Comparison of ENCODE assay signal across 8 cellular contexts in the genomic region with DNA sequence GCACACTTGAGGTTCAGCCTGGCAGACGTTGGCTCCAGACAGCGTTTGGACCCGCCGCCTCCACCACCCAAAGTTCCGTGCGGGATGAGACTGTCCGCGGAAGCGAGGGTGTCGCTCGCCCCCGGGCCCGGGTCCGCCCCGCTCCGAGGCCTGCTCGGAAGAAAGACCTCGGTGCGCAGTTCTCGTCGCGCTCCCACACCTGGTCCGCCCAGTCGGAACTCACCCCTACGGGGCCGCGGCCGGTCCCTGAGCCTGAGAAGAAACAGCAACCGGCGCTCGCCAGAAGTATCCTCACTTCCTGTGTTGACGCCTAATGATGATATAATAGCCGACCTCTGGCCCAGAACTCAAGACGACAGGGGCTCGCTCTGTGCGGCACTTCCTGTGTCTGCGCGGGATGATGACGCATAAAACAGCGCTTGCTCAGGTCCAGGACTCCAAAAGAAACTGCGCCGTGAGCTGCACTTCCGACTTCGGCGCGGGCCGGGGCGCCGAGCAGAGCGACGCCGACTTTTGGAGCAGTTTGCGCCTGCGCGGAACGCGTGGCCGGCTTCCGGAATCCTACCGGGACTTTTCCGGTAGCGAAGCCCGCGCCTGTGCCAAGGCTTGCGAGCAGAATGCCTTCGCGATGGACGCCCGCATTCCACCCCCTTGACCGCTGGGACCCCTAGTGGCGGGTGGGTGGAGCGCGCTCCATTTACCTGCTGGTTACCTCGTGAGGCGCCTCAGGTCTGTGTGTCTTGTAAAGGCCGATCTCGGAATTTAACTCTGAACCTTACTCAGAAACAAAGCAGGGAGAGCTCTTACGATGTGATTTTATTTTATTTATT. TPM values are rescaled to one million over a fixed set of nuclear protein-coding genes. Genes with fewer than 3 reads are reported as not detected.
DNase-seq lines count a peak whose midpoint lies in the region; ATAC-seq and TF ChIP-seq lines count a peak whose summit lies in the region.
"Not testable (repeated sequence)": the region's sequence is repeated elsewhere in the genome, so short reads cannot be mapped to it uniquely, and the experiment has no call there.

A gene (minus strand): TSS at position 323 of the 830 bp plus-strand sequence. CDS start 1,539 bp downstream, outside the sequence.

- not testable (repeated sequence) for H3K27me3 Mint-ChIP-seq in activated CD4-positive, alpha-beta T cell treated with anti-CD3 and anti-CD28 coated beads, Interleukin-2, amount 10 ng/mL, durations not matched to agents 24 days and 14 days

- H3K27ac ChIP-seq in BLaER1 (peak within 1 kb of the TSS; percentile 83), coronary artery (peak within 1 kb of the TSS; percentile 76 to 94)

- DNase-seq in GM19240 (ENCODE audit: insufficient read length, low spot score) (peak; percentile 92), NCI-H526 treated with DMSO at 0.1 percent for 48 hours (lab: John Stamatoyannopoulos, UW) (peak; percentile 67), coronary artery (ENCODE audit: low spot score) (peak; percentile 99), left lobe of liver (ENCODE audit: low spot score) (peak; percentile 98)
- DNase-seq in activated CD4-positive, alpha-beta T cell treated with anti-CD3 and anti-CD28 coated beads, Interleukin-2, amount 10 ng/mL, durations not matched to agents 24 days and 14 days = peak; percentile 99
- DNase-seq in stimulated activated CD4-positive, alpha-beta T cell treated with anti-CD3 and anti-CD28 coated beads, Interleukin-2, amount 100 ng/mL, for 4 hours (ENCODE audit: low read depth) = peak; percentile 99

- not testable (repeated sequence) for H3K9me3 ChIP-seq in BLaER1

- peak within 1 kb of the TSS; percentile 77 for H3K4me3 ChIP-seq in BLaER1
- peak within 1 kb of the TSS; percentile 86 for H3K4me3 ChIP-seq in coronary artery

- not testable (repeated sequence) for H4K20me1 ChIP-seq in BLaER1

- H3K4me1 ChIP-seq in BLaER1 = not testable (repeated sequence)

- peaks cover 24% of the 10 kb centered on the region for H3K36me3 Mint-ChIP-seq in activated CD4-positive, alpha-beta T cell treated with anti-CD3 and anti-CD28 coated beads, Interleukin-2, amount 10 ng/mL, durations not matched to agents 24 days and 14 days (ENCODE audit: low read depth)

- peak within 1 kb of the TSS; percentile 97 for H3K27ac Mint-ChIP-seq in activated CD4-positive, alpha-beta T cell treated with anti-CD3 and anti-CD28 coated beads, Interleukin-2, amount 10 ng/mL, durations not matched to agents 24 days and 14 days

- peaks cover 17% of the 10 kb centered on the region for H3K4me1 Mint-ChIP-seq in activated CD4-positive, alpha-beta T cell treated with anti-CD3 and anti-CD28 coated beads, Interleukin-2, amount 10 ng/mL, durations not matched to agents 24 days and 14 days

- not testable (repeated sequence) for TF ChIP-seq CTCF in coronary artery (IDR thresholded peaks at IDR 0.05)

- peaks cover 43% of the 10 kb centered on the region for H3K36me3 ChIP-seq in BLaER1

- ATAC-seq in HG03460 (IDR thresholded peaks at IDR 0.05; ENCODE audit: unreplicated experiment) (peak; percentile 92), left lobe of liver (peak; percentile 89)

- H3K4me3 Mint-ChIP-seq in activated CD4-positive, alpha-beta T cell treated with anti-CD3 and anti-CD28 coated beads, Interleukin-2, amount 10 ng/mL, durations not matched to agents 24 days and 14 days = peak within 1 kb of the TSS; percentile 93

- peak within 1 kb of the TSS; percentile 82 for H3K9ac ChIP-seq in BLaER1

- not testable (repeated sequence) for H3K9me3 Mint-ChIP-seq in activated CD4-positive, alpha-beta T cell treated with anti-CD3 and anti-CD28 coated beads, Interleukin-2, amount 10 ng/mL, durations not matched to agents 24 days and 14 days

- H3K4me2 ChIP-seq in BLaER1 = peak within 1 kb of the TSS; percentile 30

- not testable (repeated sequence) for H3K27me3 ChIP-seq in BLaER1

- intact Hi-C loops in activated CD4-positive, alpha-beta T cell treated with anti-CD3 and anti-CD28 coated beads, Interleukin-2, amount 10 ng/mL, durations not matched to agents 24 days and 14 days (cut with micrococcal nuclease) = not testable (repeated sequence)

RNA-seq across cellular contexts. Expression of the gene that starts here (rescaled TPM):
- total RNA-seq in activated CD4-positive, alpha-beta T cell treated with anti-CD3 and anti-CD28 coated beads, Interleukin-2, amount 10 ng/mL, durations not matched to agents 24 days and 14 days = 68.3 and 70.4 TPM in 2 replicates
- 13.6 TPM for total RNA-seq in left lobe of liver

Comparison
In these comparisons a context has a peak if more than half of its experiments do, and no peak if none do; other contexts are left out.
1. Peak in every context shown above with its lines: DNase-seq, ATAC-seq, H3K4me3 ChIP-seq and H3K27ac ChIP-seq.